Comparison of ENCODE assay signal across 8 cellular contexts in the genomic region with DNA sequence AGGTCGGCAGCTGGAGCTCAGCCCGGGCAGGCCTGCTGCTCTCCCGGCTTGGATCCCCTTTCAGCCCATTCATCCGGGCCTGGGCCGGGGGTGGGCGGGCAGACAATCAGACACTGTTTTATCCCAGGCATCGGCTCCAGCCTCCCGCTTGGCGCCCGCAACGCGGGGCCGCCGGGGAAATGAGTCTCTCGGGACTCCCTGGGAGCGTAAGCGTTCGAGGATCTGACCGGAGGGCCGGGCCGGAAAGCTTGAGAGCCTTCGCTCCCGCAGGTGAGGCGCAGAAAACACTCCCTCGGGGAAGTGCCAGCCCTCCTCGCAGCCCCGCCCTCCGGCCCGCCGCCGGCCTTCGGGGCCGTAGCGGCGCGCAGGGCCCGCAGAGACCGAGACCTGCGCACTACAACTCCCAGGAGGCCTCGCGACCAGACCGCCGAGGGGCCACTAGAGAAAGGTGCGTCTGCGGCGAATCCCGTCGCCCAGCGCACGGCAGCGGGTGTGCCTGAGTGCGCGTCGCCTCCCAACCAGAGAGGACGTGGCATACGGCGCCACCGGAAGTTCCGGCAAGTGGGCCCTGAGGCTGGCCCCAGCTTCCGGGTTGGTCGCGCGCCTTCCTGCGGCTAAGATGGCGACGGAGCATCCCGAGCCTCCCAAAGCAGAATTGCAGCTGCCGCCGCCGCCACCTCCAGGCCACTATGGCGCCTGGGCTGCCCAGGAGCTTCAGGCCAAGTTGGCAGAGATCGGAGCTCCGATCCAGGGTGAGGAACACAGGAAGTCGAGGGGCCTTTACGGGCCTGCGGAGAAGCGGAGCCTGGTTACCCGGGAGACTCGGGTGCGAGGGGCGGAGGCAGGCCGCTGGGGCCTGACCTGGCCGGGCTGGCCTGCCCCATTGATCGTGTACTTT. TPM values are rescaled to one million over a fixed set of nuclear protein-coding genes. Genes with fewer than 3 reads are reported as not detected.
DNase-seq lines count a peak whose midpoint lies in the region; ATAC-seq and TF ChIP-seq lines count a peak whose summit lies in the region.

A gene with protein sequence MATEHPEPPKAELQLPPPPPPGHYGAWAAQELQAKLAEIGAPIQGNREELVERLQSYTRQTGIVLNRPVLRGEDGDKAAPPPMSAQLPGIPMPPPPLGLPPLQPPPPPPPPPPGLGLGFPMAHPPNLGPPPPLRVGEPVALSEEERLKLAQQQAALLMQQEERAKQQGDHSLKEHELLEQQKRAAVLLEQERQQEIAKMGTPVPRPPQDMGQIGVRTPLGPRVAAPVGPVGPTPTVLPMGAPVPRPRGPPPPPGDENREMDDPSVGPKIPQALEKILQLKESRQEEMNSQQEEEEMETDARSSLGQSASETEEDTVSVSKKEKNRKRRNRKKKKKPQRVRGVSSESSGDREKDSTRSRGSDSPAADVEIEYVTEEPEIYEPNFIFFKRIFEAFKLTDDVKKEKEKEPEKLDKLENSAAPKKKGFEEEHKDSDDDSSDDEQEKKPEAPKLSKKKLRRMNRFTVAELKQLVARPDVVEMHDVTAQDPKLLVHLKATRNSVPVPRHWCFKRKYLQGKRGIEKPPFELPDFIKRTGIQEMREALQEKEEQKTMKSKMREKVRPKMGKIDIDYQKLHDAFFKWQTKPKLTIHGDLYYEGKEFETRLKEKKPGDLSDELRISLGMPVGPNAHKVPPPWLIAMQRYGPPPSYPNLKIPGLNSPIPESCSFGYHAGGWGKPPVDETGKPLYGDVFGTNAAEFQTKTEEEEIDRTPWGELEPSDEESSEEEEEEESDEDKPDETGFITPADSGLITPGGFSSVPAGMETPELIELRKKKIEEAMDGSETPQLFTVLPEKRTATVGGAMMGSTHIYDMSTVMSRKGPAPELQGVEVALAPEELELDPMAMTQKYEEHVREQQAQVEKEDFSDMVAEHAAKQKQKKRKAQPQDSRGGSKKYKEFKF (plus strand): TSS at position 599 of the 898 bp plus-strand sequence. CDS start 21 bp downstream, at position 620.

- peak; percentile 95 for ATAC-seq in HG03439 (IDR thresholded peaks at IDR 0.05; ENCODE audit: unreplicated experiment)

- DNase-seq in Ammon's horn (ENCODE audit: low spot score) (peak; percentile 99), NCI-H510A treated with DMSO at 0.1 percent for 48 hours (lab: John Stamatoyannopoulos, UW) (peak; percentile 97), chondrocyte (ENCODE audit: low spot score) (peak; percentile 99), kidney tubule cell (ENCODE audit: low spot score) (peak; percentile 99)
- peak; percentile 92 to 94 for DNase-seq in activated CD4-positive, alpha-beta T cell treated with anti-CD3 and anti-CD28 coated beads for 24 hours (ENCODE audit: low read depth in 2 of 2)
- peak; percentile 84 to 95 (median 88) for DNase-seq in stimulated activated CD4-positive, alpha-beta T cell treated with anti-CD3 and anti-CD28 coated beads, Interleukin-1b, Interleukin-23, amount 100 ng/mL, for 24 hours (ENCODE audit: low read depth in 4 of 4, low spot score in 1 of 4)

- TF ChIP-seq CTCF in chondrocyte (IDR thresholded peaks at IDR 0.05), result no peak

- H3K9me3 Mint-ChIP-seq in chondrocyte (ENCODE audit: low read depth), result no peaks in the 10 kb centered on the region

- peak; percentile 91 for TF ChIP-seq POLR2A in GM19193 (IDR thresholded peaks at IDR 0.05; ENCODE audit: extremely low read depth, insufficient read depth, insufficient read length)

- H3K27ac Mint-ChIP-seq in chondrocyte (ENCODE audit: unreplicated experiment), result peak within 1 kb of the TSS; percentile 99

- H3K4me1 Mint-ChIP-seq in chondrocyte (ENCODE audit: low read depth), result peaks cover 49% of the 10 kb centered on the region

- H3K36me3 Mint-ChIP-seq in chondrocyte (ENCODE audit: low read depth), result peaks cover 14% of the 10 kb centered on the region

- H3K27me3 Mint-ChIP-seq in chondrocyte (ENCODE audit: low read depth), result no peaks in the 10 kb centered on the region

- peak within 1 kb of the TSS; percentile 99 for H3K4me3 Mint-ChIP-seq in chondrocyte (ENCODE audit: unreplicated experiment)

RNA-seq across cellular contexts. Expression of the gene that starts here (rescaled TPM):
- total RNA-seq in chondrocyte, result 142 to 169 TPM (median 143 TPM) in 3 replicates

Comparison
In these comparisons a context has a peak if more than half of its experiments do, and no peak if none do; other contexts are left out.
1. Peak in every context shown above with its lines: DNase-seq and ATAC-seq.